Comparison of ENCODE assay signal across 21 cellular contexts in the genomic region with DNA sequence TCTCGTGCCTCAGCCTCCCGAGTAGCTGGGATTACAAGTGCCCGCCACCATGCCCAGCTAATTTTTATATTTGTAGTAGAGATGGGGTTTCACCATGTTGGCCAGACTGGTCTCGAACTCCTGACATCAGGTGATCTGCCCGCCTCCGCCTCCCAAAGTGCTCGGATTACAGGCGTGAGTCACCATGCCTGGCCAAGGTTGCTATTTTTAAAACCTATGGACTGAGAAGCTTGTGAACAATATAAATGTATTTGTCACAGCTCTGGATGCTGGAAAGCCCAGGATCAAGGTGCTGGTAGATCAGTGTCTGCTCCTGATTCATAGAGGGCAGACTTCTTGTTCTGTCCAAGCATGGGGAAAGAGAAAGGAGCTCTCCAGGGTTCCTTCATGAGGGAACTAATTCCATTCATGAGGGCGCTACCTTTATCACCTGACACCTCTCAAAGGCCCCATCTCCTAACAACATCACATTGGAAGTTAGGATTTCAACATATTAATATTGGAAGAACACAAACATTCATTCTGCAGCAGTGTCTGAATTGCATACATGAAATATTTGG. TPM values are rescaled to one million over a fixed set of nuclear protein-coding genes. Genes with fewer than 3 reads are reported as not detected.
DNase-seq lines count a peak whose midpoint lies in the region; ATAC-seq and TF ChIP-seq lines count a peak whose summit lies in the region.
"Had no signal": no experiment of that assay in that cellular context is flagged by ENCODE, and none has a peak within 500 bp of the region (broad histone marks: within the 10 kb centered on the region; RNA-seq: fewer than 3 reads in every experiment).

No MANE protein-coding gene starts in this region.

- no peak for ATAC-seq in HG02798 (IDR thresholded peaks at IDR 0.05; ENCODE audit: poor library complexity, unreplicated experiment)
- ATAC-seq: A549, heart right ventricle, upper lobe of right lung had no signal

- no peaks in the 10 kb centered on the region for H3K9me3 Mint-ChIP-seq in activated CD4-positive, alpha-beta memory T cell treated with anti-CD3 and anti-CD28 coated beads for 36 hours
- no peaks in the 10 kb centered on the region for H3K9me3 Mint-ChIP-seq in activated CD4-positive, alpha-beta memory T cell treated with anti-CD3 and anti-CD28 coated beads, Interleukin-2, amount 10 ng/mL, durations not matched to agents 7 days and 5 days
- H3K9me3 Mint-ChIP-seq: CD8-positive, alpha-beta memory T cell; IgD-negative memory B cell had no signal

- no peaks in the 10 kb centered on the region for H3K27me3 Mint-ChIP-seq in activated CD4-positive, alpha-beta memory T cell treated with anti-CD3 and anti-CD28 coated beads for 36 hours
- no peaks in the 10 kb centered on the region for H3K27me3 Mint-ChIP-seq in activated CD4-positive, alpha-beta memory T cell treated with anti-CD3 and anti-CD28 coated beads, Interleukin-2, amount 10 ng/mL, durations not matched to agents 7 days and 5 days
- H3K27me3 Mint-ChIP-seq: CD8-positive, alpha-beta memory T cell; IgD-negative memory B cell had no signal

- H3K4me1 Mint-ChIP-seq in activated CD4-positive, alpha-beta memory T cell treated with anti-CD3 and anti-CD28 coated beads for 36 hours (ENCODE audit: low read depth): peaks cover 45% of the 10 kb centered on the region
- H3K4me1 Mint-ChIP-seq in activated CD4-positive, alpha-beta memory T cell treated with anti-CD3 and anti-CD28 coated beads, Interleukin-2, amount 10 ng/mL, durations not matched to agents 7 days and 5 days: peaks cover 35% of the 10 kb centered on the region

- no peak overlapping the region for H3K4me3 Mint-ChIP-seq in activated CD4-positive, alpha-beta memory T cell treated with anti-CD3 and anti-CD28 coated beads for 36 hours
- no peak overlapping the region for H3K4me3 Mint-ChIP-seq in activated CD4-positive, alpha-beta memory T cell treated with anti-CD3 and anti-CD28 coated beads, Interleukin-2, amount 10 ng/mL, durations not matched to agents 7 days and 5 days
- H3K4me3 Mint-ChIP-seq: CD8-positive, alpha-beta memory T cell had no signal

- CTCF ChIA-PET in activated CD4-positive, alpha-beta memory T cell treated with anti-CD3 and anti-CD28 coated beads for 36 hours (lab: Charles Lee): interaction anchor here (0.6 to 1.4 kb wide), 3 partner anchors 10 to 21 kb away, joined by 3 to 4 read pairs (median 3); no protein-coding TSS in a partner anchor
- CTCF ChIA-PET in activated CD4-positive, alpha-beta memory T cell treated with anti-CD3 and anti-CD28 coated beads, Interleukin-2, amount 10 ng/mL, durations not matched to agents 7 days and 5 days (lab: Charles Lee): interaction anchor here (1.5 kb wide), 1 partner anchor 21 kb away, joined by 4 read pairs; no protein-coding TSS in a partner anchor

- H3K27ac Mint-ChIP-seq in activated CD4-positive, alpha-beta memory T cell treated with anti-CD3 and anti-CD28 coated beads for 36 hours: peak overlapping the region; percentile 61
- H3K27ac Mint-ChIP-seq in activated CD4-positive, alpha-beta memory T cell treated with anti-CD3 and anti-CD28 coated beads, Interleukin-2, amount 10 ng/mL, durations not matched to agents 7 days and 5 days: no peak overlapping the region
- H3K27ac Mint-ChIP-seq: IgD-negative memory B cell had no signal

- H3K27me3 ChIP-seq in MG63: no peaks in the 10 kb centered on the region
- H3K27me3 ChIP-seq: heart right ventricle, stomach, upper lobe of right lung had no signal

- H3K9me3 ChIP-seq in MG63: no peaks in the 10 kb centered on the region
- H3K9me3 ChIP-seq: A549, heart right ventricle, stomach, upper lobe of right lung had no signal

- no peak overlapping the region for H3K4me3 ChIP-seq in MG63
- H3K4me3 ChIP-seq in choroid plexus epithelial cell (ENCODE audit: low read depth, low read length): no peak overlapping the region
- H3K4me3 ChIP-seq: A549, coronary artery, heart right ventricle, stomach, upper lobe of right lung had no signal

- TF ChIP-seq CTCF in choroid plexus epithelial cell (conservative IDR thresholded peaks at IDR 0.05; ENCODE audit: low read depth, low read length): no peak

- peaks cover 54% of the 10 kb centered on the region for H3K36me3 Mint-ChIP-seq in activated CD4-positive, alpha-beta memory T cell treated with anti-CD3 and anti-CD28 coated beads for 36 hours
- H3K36me3 Mint-ChIP-seq in activated CD4-positive, alpha-beta memory T cell treated with anti-CD3 and anti-CD28 coated beads, Interleukin-2, amount 10 ng/mL, durations not matched to agents 7 days and 5 days (ENCODE audit: low read depth): peaks cover 66% of the 10 kb centered on the region
- H3K36me3 Mint-ChIP-seq: IgD-negative memory B cell had no signal

- no peak for DNase-seq in activated CD4-positive, alpha-beta memory T cell treated with anti-CD3 and anti-CD28 coated beads for 36 hours
- no peak for DNase-seq in activated CD4-positive, alpha-beta memory T cell treated with anti-CD3 and anti-CD28 coated beads, Interleukin-2, amount 10 ng/mL, durations not matched to agents 7 days and 5 days
- peak; percentile 8 for DNase-seq in MG63
- DNase-seq in choroid plexus epithelial cell (ENCODE audit: low read depth): peak; percentile 28
- peak; percentile 15 for DNase-seq in renal cortical epithelial cell (ENCODE audit: low read depth)
- DNase-seq in DMS79 (lab: John Stamatoyannopoulos, UW): no peak
- no peak for DNase-seq in EL
- DNase-seq: activated CD4-positive, alpha-beta T cell treated with anti-CD3 and anti-CD28 coated beads for 48 hours; aorta; CD8-positive, alpha-beta memory T cell; erythroblast; heart right ventricle; islet precursor cell; NCI-H1092; NCI-H2171; stomach; upper lobe of right lung had no signal

- peaks cover 10% of the 10 kb centered on the region for H3K36me3 ChIP-seq in MG63

- POLR2A ChIA-PET in activated CD4-positive, alpha-beta memory T cell treated with anti-CD3 and anti-CD28 coated beads for 36 hours (lab: Charles Lee): interaction anchor here (1.2 to 1.7 kb wide), 2 partner anchors 10 to 16 kb away, joined by 3 to 8 read pairs; a partner anchor contains a TSS
- POLR2A ChIA-PET in activated CD4-positive, alpha-beta memory T cell treated with anti-CD3 and anti-CD28 coated beads, Interleukin-2, amount 10 ng/mL, durations not matched to agents 7 days and 5 days (lab: Charles Lee): interaction anchor here (1.2 to 2.8 kb wide), 2 partner anchors 10 to 21 kb away, joined by 3 to 8 read pairs; no protein-coding TSS in a partner anchor

- intact Hi-C loops in activated CD4-positive, alpha-beta memory T cell treated with anti-CD3 and anti-CD28 coated beads for 36 hours (cut with micrococcal nuclease): no loop called here

RNA-seq across cellular contexts. Expression of a gene that starts 16.1 kb away (rescaled TPM):
- total RNA-seq in activated CD4-positive, alpha-beta memory T cell treated with anti-CD3 and anti-CD28 coated beads for 36 hours: 100 to 1,000 TPM; 152 TPM
- total RNA-seq in activated CD4-positive, alpha-beta memory T cell treated with anti-CD3 and anti-CD28 coated beads, Interleukin-2, amount 10 ng/mL, durations not matched to agents 7 days and 5 days: 100 to 1,000 TPM; 247 to 253 TPM
- total RNA-seq in MG63 (2014; rRNA removed; shearing (Covaris generic); ENCODE audit: low replicate concordance): 8.3 and 17.5 TPM in 2 replicates
- total RNA-seq in renal cortical epithelial cell: 5.0 and 16.3 TPM in 2 replicates

RNA-seq across cellular contexts. Expression of a gene that starts 30.2 kb away (rescaled TPM):
- total RNA-seq in activated CD4-positive, alpha-beta memory T cell treated with anti-CD3 and anti-CD28 coated beads for 36 hours: under 1 TPM; 0.29 to 0.31 TPM
- under 1 TPM; 0.15 to 0.20 TPM for total RNA-seq in activated CD4-positive, alpha-beta memory T cell treated with anti-CD3 and anti-CD28 coated beads, Interleukin-2, amount 10 ng/mL, durations not matched to agents 7 days and 5 days
- not detected in 2 replicates for total RNA-seq in MG63 (2014; rRNA removed; shearing (Covaris generic); ENCODE audit: low replicate concordance)
- total RNA-seq in renal cortical epithelial cell: 2.6 and 3.1 TPM in 2 replicates

Comparison
In these comparisons a context has a peak if more than half of its experiments do, and no peak if none do; other contexts are left out.
1. DNase-seq: peak in MG63 (single experiment), choroid plexus epithelial cell (single experiment) and renal cortical epithelial cell (single experiment); none in activated CD4-positive, alpha-beta memory T cell treated with anti-CD3 and anti-CD28 coated beads for 36 hours (single experiment), activated CD4-positive, alpha-beta memory T cell treated with anti-CD3 and anti-CD28 coated beads, Interleukin-2, amount 10 ng/mL, durations not matched to agents 7 days and 5 days (single experiment), DMS79 (single experiment) and EL (single experiment).